Comparison of ENCODE assay signal across 14 cellular contexts in genomic region chr12:22518067-22518719, GRCh38. TPM values are rescaled to one million over a fixed set of nuclear protein-coding genes. Genes with fewer than 3 reads are reported as not detected.
A peak's percentile ranks its signal among the peaks of the same experiment; 100 is the strongest.
DNase-seq lines count a peak whose midpoint lies in the region; ATAC-seq, FAIRE-seq and TF ChIP-seq lines count a peak whose summit lies in the region.
"Had no signal": no experiment of that assay in that cellular context is flagged by ENCODE, and none has a peak within 500 bp of the region (broad histone marks: within the 10 kb centered on the region; RNA-seq: fewer than 3 reads in every experiment).

No MANE protein-coding gene starts in this region.

- H3K27me3 ChIP-seq in left lung = no peaks in the 10 kb centered on the region
- H3K27me3 ChIP-seq: heart right ventricle had no signal

- peaks cover 0 to 24% of the 10 kb centered on the region in 2 donors for H3K36me3 ChIP-seq in left lung

- intact Hi-C loops in left lung (cut with DNase I) = no loop called here

- peak; percentile 48 for ATAC-seq in left lung
- ATAC-seq in HG03108 (IDR thresholded peaks at IDR 0.05; ENCODE audit: unreplicated experiment) = no peak

- FAIRE-seq in GM12892 (lab: Jason Lieb, UNC) = peak; percentile 5
- FAIRE-seq: colon had no signal

- no peak for TF ChIP-seq POLR2A in GM12892 (IDR thresholded peaks at IDR 0.05; ENCODE audit: low read depth, low read length)

- no peak overlapping the region for H3K4me3 ChIP-seq in left lung
- H3K4me3 ChIP-seq: heart right ventricle had no signal

- no peak for TF ChIP-seq CTCF in left lung (IDR thresholded peaks at IDR 0.05)

- DNase-seq in GM12892 (ENCODE audit: insufficient read length) (no peak), NCI-H2081 (lab: John Stamatoyannopoulos, UW) (peak; percentile 77 to 93), brain pericyte (ENCODE audit: low read depth, low spot score) (peak; percentile 17), left lung (no peak), NCI-H1048 (lab: John Stamatoyannopoulos, UW) (no peak), medulla oblongata (ENCODE audit: extremely low spot score) (no peak)
- DNase-seq in activated CD4-positive, alpha-beta T cell treated with anti-CD3 and anti-CD28 coated beads for 48 hours = no peak
- DNase-seq: activated T-cell treated with anti-CD3 and anti-CD28 coated beads for 4 hours; Caco-2; naive B cell; stimulated activated naive CD4-positive, alpha-beta T cell treated with Interleukin-2 at 50 U/mL for 16 hours had no signal

- no peaks in the 10 kb centered on the region for H3K4me1 ChIP-seq in left lung
- H3K4me1 ChIP-seq: Caco-2 had no signal

- H3K27ac ChIP-seq in left lung = no peak overlapping the region
- H3K27ac ChIP-seq: heart right ventricle had no signal

- no peaks in the 10 kb centered on the region for H3K9me3 ChIP-seq in left lung
- H3K9me3 ChIP-seq: Caco-2, heart right ventricle had no signal

RNA-seq across cellular contexts. Expression of gene C2CD5, which starts 26.1 kb away (rescaled TPM):
- polyA plus RNA-seq in GM12892 (2012; ENCODE audit: missing spikeins) = 21.7 TPM
- total RNA-seq in left lung = 10 to 100 TPM; 34.4 to 39.4 TPM

Comparison
In these comparisons a context has a peak if more than half of its experiments do, and no peak if none do; other contexts are left out.
1. DNase-seq: peak in NCI-H2081 (2 of 2) and brain pericyte (single experiment); none in GM12892 (single experiment), left lung (0 of 2), activated CD4-positive, alpha-beta T cell treated with anti-CD3 and anti-CD28 coated beads for 48 hours (single experiment), NCI-H1048 (single experiment) and medulla oblongata (single experiment).